In the genomic region with DNA sequence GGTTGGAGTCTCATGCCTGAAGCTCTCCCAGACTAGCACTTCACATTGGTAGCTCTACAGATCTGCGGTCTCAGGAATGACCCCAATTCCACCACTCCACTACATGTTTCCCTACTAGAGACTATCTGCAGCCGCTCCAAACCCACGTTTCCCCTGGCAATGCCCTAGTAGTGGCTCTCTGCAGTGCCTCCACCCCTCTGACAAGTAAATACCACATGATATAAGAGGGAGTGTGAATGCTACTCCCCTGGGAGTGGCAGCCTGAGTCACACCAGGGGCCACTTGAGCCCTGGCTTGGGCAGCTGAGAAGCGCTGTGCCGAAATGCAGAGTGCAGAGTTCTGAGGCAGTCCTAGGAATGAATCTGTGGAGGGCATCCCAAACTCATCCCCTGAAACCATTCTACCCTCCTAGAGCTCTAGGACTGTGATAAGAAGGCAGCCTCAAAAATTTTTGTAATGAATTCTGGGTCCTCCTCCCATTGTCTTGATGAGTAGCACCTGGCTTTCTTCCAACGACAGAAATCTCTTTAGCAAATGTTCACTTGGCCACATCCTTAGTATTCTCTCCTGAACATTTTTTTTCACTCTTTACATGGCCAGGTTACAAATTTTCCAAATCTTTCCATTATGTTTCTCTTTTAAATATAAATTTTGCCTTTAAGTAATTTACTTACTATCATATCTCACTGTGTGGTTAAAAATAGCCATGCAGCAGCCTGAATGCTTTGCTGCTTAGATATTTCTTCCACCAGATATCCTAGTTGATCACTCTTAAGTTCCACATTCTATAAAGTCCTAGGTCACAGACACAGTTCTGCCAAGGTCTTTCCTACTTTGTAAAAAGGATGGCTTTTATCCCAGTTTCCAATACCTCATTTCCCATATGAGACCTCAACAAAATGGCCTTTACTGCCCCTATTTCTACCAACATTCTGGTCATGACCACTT, we compare ENCODE assay signal across 12 cellular contexts.
A peak's percentile ranks its signal among the peaks of the same experiment; 100 is the strongest.
DNase-seq lines count a peak whose midpoint lies in the region; ATAC-seq, FAIRE-seq and TF ChIP-seq lines count a peak whose summit lies in the region.
"Had no signal": no experiment of that assay in that cellular context is flagged by ENCODE, and none has a peak within 500 bp of the region (broad histone marks: within the 10 kb centered on the region; RNA-seq: fewer than 3 reads in every experiment).

No MANE protein-coding gene starts in this region.

- WGBS in sigmoid colon, 2 donors: 18 to 77% methylated on average over 6 of the region's 6 CpGs

- DNase-seq in H54 (ENCODE audit: insufficient read length, low spot score): peak; percentile 22
- DNase-seq in NCI-H345 (lab: John Stamatoyannopoulos, UW): peak; percentile 87
- no peak for DNase-seq in sigmoid colon
- DNase-seq in anterior cingulate cortex (lab: John Stamatoyannopoulos, UW): no peak
- no peak for DNase-seq in RPMI8226
- DNase-seq: activated T-cell treated with anti-CD3 and anti-CD28 coated beads, Interleukin-2, amount 50 U/mL, for 48 hours; midbrain had no signal

- H3K36me3 ChIP-seq in sigmoid colon: no peaks in the 10 kb centered on the region

- no peak overlapping the region for H3K4me3 ChIP-seq in sigmoid colon
- H3K4me3 ChIP-seq: skin epidermis had no signal

- H3K9me3 ChIP-seq in sigmoid colon: peaks cover 0 to 4% (median 0%) of the 10 kb centered on the region in 4 donors

- intact Hi-C loops in sigmoid colon (cut with DNase I): no loop called here

- FAIRE-seq in H54 (lab: Jason Lieb, UNC): peak; percentile 81
- FAIRE-seq: TTC549 had no signal

- TF ChIP-seq EP300 in sigmoid colon (IDR thresholded peaks at IDR 0.05): no peak

- peaks cover 0 to 12% (median 11%) of the 10 kb centered on the region in 4 donors for H3K4me1 ChIP-seq in sigmoid colon

- no peaks in the 10 kb centered on the region for H3K27me3 ChIP-seq in sigmoid colon

- peak overlapping the region in 3 of 4 donors; percentile 26 to 70 (median 41) for H3K27ac ChIP-seq in sigmoid colon

- TF ChIP-seq POLR2A in H54 (IDR thresholded peaks at IDR 0.05; ENCODE audit: low read depth, low read length) (no peak), sigmoid colon (IDR thresholded peaks at IDR 0.05) (no peak)

- TF ChIP-seq CTCF in sigmoid colon (IDR thresholded peaks at IDR 0.05): no peak

- ATAC-seq in esophagus mucosa (peak; percentile 100), HG03135 (IDR thresholded peaks at IDR 0.05; ENCODE audit: unreplicated experiment) (no peak), HG02981 (IDR thresholded peaks at IDR 0.05; ENCODE audit: unreplicated experiment) (no peak)

Comparison
In these comparisons a context has a peak if more than half of its experiments do, and no peak if none do; other contexts are left out.
1. DNase-seq: peak in H54 (single experiment) and NCI-H345 (single experiment); none in sigmoid colon (single experiment), anterior cingulate cortex (0 of 58) and RPMI8226 (single experiment).